In the genomic region with DNA sequence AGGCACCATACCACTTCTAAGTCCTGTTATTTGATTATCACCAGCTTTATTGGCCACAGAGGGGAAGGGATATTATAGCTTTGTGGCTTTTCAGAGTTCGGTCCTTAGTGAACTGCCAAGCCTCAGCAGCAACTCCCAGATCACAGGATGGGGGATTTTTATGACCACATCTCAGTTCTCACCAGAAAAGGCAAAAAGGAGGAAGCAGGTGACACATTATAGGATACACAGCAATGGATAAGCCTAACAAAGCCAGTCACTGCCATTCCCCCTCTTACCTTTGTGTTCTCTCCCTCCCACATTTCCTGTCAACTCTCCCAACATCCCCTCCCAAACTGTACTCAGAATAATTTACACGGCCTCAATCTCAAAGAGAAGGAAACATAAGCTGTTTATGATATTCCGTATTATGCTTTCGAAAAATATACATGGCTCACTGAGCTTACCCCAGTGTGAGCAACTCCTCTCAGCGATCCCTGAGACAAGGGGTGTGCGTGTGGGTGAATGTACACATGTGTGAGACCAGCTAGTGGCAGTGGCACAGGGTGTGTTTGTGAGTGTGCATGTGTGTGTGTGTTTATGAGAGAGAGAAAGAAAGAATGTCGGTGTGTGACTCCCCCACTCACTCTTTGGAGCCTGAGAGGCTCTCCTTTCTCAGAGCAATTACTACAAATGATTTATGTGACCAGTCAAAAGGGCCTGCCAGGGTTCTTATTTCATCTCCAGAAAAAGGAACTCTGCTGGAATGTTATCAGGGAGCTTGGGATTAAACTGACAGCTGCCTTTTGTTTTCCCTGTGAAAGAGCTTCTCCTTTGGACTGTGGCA, we compare ENCODE assay signal across 9 cellular contexts.
DNase-seq lines count a peak whose midpoint lies in the region; FAIRE-seq and TF ChIP-seq lines count a peak whose summit lies in the region.
"Had no signal": no experiment of that assay in that cellular context is flagged by ENCODE, and none has a peak within 500 bp of the region (broad histone marks: within the 10 kb centered on the region; RNA-seq: fewer than 3 reads in every experiment).

No MANE protein-coding gene starts in this region.

- H3F3A ChIP-seq in smooth muscle cell (ENCODE audit: low read depth), result no peaks in the 10 kb centered on the region

- peaks cover 0 to 1% of the 10 kb centered on the region in 2 donors for H3K36me3 Mint-ChIP-seq in CD14-positive monocyte
- H3K36me3 Mint-ChIP-seq in mesothelial cell of epicardium, result peaks cover 12% of the 10 kb centered on the region

- peak overlapping the region in 6 of 7 donors; percentile 15 to 83 (median 21) for H3K27ac Mint-ChIP-seq in CD14-positive monocyte
- peak overlapping the region; percentile 95 for H3K27ac Mint-ChIP-seq in mesothelial cell of epicardium

- H3K4me1 Mint-ChIP-seq in CD14-positive monocyte (peaks cover 50% of the 10 kb centered on the region), mesothelial cell of epicardium (peaks cover 35% of the 10 kb centered on the region)

- intact Hi-C loops in CD14-positive monocyte (cut with micrococcal nuclease), result no loop called here

- 60% methylated on average over 7 of the region's 7 CpGs for WGBS in smooth muscle cell (ENCODE audit: low lambda C conversion rate)

- no peak overlapping the region for H3K27ac ChIP-seq in smooth muscle cell (ENCODE audit: low read depth)

- no peak for TF ChIP-seq POLR2A in GM12891 (IDR thresholded peaks at IDR 0.05; ENCODE audit: low read depth, low read length)

- H3K4me3 ChIP-seq in smooth muscle cell, result no peak overlapping the region

- H3K27me3 Mint-ChIP-seq in CD14-positive monocyte (ENCODE audit: low read depth in 3 of 3) (no peaks in the 10 kb centered on the region), mesothelial cell of epicardium (ENCODE audit: low read depth) (no peaks in the 10 kb centered on the region)

- no peak for TF ChIP-seq CTCF in CD14-positive monocyte (IDR thresholded peaks at IDR 0.05)
- no peak for TF ChIP-seq CTCF in mesothelial cell of epicardium (IDR thresholded peaks at IDR 0.05; ENCODE audit: unreplicated experiment)
- no peak for TF ChIP-seq CTCF in smooth muscle cell (IDR thresholded peaks at IDR 0.05; ENCODE audit: borderline replicate concordance, insufficient read depth, poor library complexity, severe bottlenecking)

- DNase-seq in CD14-positive monocyte (ENCODE audit: low spot score) (no peak), M059J (ENCODE audit: low read depth) (peak; percentile 36), astrocyte of the hippocampus (ENCODE audit: low read depth, low spot score) (peak; percentile 55), mesothelial cell of epicardium (ENCODE audit: low spot score in 2 of 2, unreplicated experiment in 2 of 2) (no peak), smooth muscle cell (lab: John Stamatoyannopoulos, UW; ENCODE audit: unreplicated experiment) (no peak), urothelium cell line (ENCODE audit: low spot score) (no peak), GM12891 (ENCODE audit: insufficient read length, low spot score) (no peak)
- DNase-seq in activated CD4-positive, alpha-beta T cell treated with anti-CD3 and anti-CD28 coated beads for 48 hours, result no peak

- H2AFZ ChIP-seq in smooth muscle cell (ENCODE audit: low read depth), result no peak overlapping the region

- no peaks in the 10 kb centered on the region for H3K27me3 ChIP-seq in smooth muscle cell (ENCODE audit: low read depth)

- peaks cover 0 to 6% (median 2%) of the 10 kb centered on the region in 7 donors for H3K9me3 Mint-ChIP-seq in CD14-positive monocyte
- peaks cover 9% of the 10 kb centered on the region for H3K9me3 Mint-ChIP-seq in mesothelial cell of epicardium

- peaks cover 4% of the 10 kb centered on the region for H3K36me3 ChIP-seq in smooth muscle cell (ENCODE audit: low read depth)

- FAIRE-seq in urothelium cell line (lab: Jason Lieb, UNC) (no peak), GM12891 (lab: Jason Lieb, UNC) (no peak)
- FAIRE-seq: endometrium had no signal

- H3K79me2 ChIP-seq in smooth muscle cell (ENCODE audit: low read depth), result peaks cover 31% of the 10 kb centered on the region

- peaks cover 43% of the 10 kb centered on the region for H4K20me1 ChIP-seq in smooth muscle cell (ENCODE audit: low read depth)

- no peak overlapping the region for H3K4me2 ChIP-seq in smooth muscle cell

- H3K9ac ChIP-seq in smooth muscle cell (ENCODE audit: low read depth), result no peak overlapping the region

- H3K4me1 ChIP-seq in smooth muscle cell (ENCODE audit: low read depth), result peaks cover 18% of the 10 kb centered on the region

- H3K4me3 Mint-ChIP-seq in CD14-positive monocyte, result no peak overlapping the region
- peak overlapping the region; percentile 15 for H3K4me3 Mint-ChIP-seq in mesothelial cell of epicardium

- peaks cover 4% of the 10 kb centered on the region for H3K9me3 ChIP-seq in smooth muscle cell (replicated peaks; ENCODE audit: low read depth)

TF ChIP-seq in GM12891, 5 proteins besides CTCF, POLR2A, EP300 and RAD21:
- TF ChIP-seq TAF1 (IDR thresholded peaks at IDR 0.05; ENCODE audit: low read depth, low read length) (no peak), PAX5 (IDR thresholded peaks at IDR 0.05; ENCODE audit: insufficient read depth, low read length, severe bottlenecking) (no peak), POU2F2 (IDR thresholded peaks at IDR 0.05; ENCODE audit: low read depth, low read length) (no peak), SPI1 (IDR thresholded peaks at IDR 0.05; ENCODE audit: low read depth, low read length) (no peak), POLR2AphosphoS5 (IDR thresholded peaks at IDR 0.05; ENCODE audit: low read depth, low read length) (no peak)

Comparison
In these comparisons a context has a peak if more than half of its experiments do, and no peak if none do; other contexts are left out.
1. DNase-seq: peak in M059J (single experiment) and astrocyte of the hippocampus (single experiment); none in CD14-positive monocyte (single experiment), mesothelial cell of epicardium (0 of 2), smooth muscle cell (single experiment), urothelium cell line (single experiment), GM12891 (single experiment) and activated CD4-positive, alpha-beta T cell treated with anti-CD3 and anti-CD28 coated beads for 48 hours (single experiment).